Comparison of ENCODE assay signal across 1 cellular context in the genomic region with DNA sequence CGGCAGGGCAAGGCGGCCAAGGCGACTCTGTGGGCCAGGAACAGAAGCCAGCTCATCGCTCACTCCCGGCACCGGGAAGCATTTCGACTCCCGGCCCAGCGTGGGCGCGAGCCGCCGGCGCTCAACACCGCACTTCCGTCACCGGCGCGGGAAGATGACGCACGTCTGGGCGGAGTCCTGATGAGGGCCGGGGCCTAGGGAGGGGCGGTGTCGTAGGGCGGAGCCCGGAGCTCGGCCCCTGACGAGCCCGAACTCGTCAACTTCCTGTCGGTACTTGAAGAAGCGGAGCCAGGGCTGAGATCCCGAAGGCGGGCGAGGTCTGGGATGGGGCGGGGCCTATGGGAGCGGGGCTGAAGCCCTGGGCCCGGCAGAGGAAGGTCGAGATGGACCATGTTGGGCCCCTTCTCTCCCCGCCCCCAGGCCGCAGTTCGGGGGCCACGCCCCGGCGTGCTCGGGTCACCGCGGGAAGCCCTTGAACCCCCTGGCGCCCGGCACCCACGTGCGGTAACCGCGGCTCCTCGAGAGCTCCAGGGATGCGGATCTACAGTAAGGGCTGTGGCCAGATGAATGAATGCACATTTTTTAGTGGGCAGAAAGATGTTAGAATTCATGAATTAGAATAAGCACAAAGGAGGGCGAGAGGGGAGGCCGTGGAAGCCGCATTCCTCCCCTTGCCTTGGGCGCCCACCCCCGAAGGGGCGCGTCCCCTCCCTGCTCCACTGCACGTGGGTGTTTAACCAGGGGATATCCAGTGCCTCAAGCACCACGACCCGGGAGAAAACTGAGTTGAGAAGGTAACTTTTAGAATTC.
TF ChIP-seq lines count a peak whose summit lies in the region.

A gene with protein sequence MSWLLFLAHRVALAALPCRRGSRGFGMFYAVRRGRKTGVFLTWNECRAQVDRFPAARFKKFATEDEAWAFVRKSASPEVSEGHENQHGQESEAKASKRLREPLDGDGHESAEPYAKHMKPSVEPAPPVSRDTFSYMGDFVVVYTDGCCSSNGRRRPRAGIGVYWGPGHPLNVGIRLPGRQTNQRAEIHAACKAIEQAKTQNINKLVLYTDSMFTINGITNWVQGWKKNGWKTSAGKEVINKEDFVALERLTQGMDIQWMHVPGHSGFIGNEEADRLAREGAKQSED (minus strand): TSS at position 129 of the 810 bp plus-strand sequence. CDS start 73 bp downstream, at position 56.

TF ChIP-seq in HepG2, 621 proteins besides CTCF, POLR2A, EP300 and RAD21 (continues in another document):
- TF ChIP-seq, protein P1, sequence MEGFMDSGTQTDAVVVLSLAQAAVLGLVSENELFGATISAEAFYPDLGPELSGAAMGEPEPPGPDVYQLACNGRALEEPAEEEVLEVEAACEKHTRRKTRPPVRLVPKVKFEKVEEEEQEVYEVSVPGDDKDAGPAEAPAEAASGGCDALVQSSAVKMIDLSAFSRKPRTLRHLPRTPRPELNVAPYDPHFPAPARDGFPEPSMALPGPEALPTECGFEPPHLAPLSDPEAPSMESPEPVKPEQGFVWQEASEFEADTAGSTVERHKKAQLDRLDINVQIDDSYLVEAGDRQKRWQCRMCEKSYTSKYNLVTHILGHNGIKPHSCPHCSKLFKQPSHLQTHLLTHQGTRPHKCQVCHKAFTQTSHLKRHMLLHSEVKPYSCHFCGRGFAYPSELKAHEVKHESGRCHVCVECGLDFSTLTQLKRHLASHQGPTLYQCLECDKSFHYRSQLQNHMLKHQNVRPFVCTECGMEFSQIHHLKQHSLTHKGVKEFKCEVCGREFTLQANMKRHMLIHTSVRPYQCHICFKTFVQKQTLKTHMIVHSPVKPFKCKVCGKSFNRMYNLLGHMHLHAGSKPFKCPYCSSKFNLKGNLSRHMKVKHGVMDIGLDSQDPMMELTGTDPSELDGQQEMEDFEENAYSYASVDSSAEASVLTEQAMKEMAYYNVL (CRISPR knock-in tag; IDR thresholded peaks at IDR 0.05; ENCODE audit: borderline replicate concordance) = no peak
- TF ChIP-seq TEAD3 (CRISPR knock-in tag; optimal IDR thresholded peaks at IDR 0.05; ENCODE audit: borderline replicate concordance) = peak; percentile 70
- peak; percentile 73; the same call in 1 of the 2 replicates for TF ChIP-seq WIZ (CRISPR knock-in tag; IDR thresholded peaks at IDR 0.05)
- TF ChIP-seq NFYB (CRISPR knock-in tag; IDR thresholded peaks at IDR 0.05) = peak; percentile 27
- peak; percentile 94 for TF ChIP-seq ARNT2 (CRISPR knock-in tag; IDR thresholded peaks at IDR 0.05; ENCODE audit: low read depth)
- TF ChIP-seq ZNF331 (CRISPR knock-in tag; IDR thresholded peaks at IDR 0.05) = peak; percentile 79
- peak; percentile 98 for TF ChIP-seq YEATS2 (CRISPR knock-in tag; IDR thresholded peaks at IDR 0.05; ENCODE audit: borderline replicate concordance)
- 0 out of 2 replicates have a peak, but pooled peaks have one; percentile 41 for TF ChIP-seq FOSL1 (CRISPR knock-in tag; IDR thresholded peaks at IDR 0.05; ENCODE audit: borderline replicate concordance)
- TF ChIP-seq, protein P2, sequence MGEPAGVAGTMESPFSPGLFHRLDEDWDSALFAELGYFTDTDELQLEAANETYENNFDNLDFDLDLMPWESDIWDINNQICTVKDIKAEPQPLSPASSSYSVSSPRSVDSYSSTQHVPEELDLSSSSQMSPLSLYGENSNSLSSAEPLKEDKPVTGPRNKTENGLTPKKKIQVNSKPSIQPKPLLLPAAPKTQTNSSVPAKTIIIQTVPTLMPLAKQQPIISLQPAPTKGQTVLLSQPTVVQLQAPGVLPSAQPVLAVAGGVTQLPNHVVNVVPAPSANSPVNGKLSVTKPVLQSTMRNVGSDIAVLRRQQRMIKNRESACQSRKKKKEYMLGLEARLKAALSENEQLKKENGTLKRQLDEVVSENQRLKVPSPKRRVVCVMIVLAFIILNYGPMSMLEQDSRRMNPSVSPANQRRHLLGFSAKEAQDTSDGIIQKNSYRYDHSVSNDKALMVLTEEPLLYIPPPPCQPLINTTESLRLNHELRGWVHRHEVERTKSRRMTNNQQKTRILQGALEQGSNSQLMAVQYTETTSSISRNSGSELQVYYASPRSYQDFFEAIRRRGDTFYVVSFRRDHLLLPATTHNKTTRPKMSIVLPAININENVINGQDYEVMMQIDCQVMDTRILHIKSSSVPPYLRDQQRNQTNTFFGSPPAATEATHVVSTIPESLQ (CRISPR knock-in tag; conservative IDR thresholded peaks at IDR 0.05) = no peak; the same call in 1 of the 2 replicates
- TF ChIP-seq GABPA (IDR thresholded peaks at IDR 0.05; ENCODE audit: low read depth, low read length) = peak; percentile 87
- peak; percentile 94 for TF ChIP-seq GABPA (CRISPR knock-in tag; IDR thresholded peaks at IDR 0.05; ENCODE audit: low read depth)
- TF ChIP-seq SMAD3 (CRISPR knock-in tag; IDR thresholded peaks at IDR 0.05) = peak; percentile 21
- peak; percentile 95 for TF ChIP-seq SALL1 (CRISPR knock-in tag; IDR thresholded peaks at IDR 0.05)
- peak; percentile 99 for TF ChIP-seq DMAP1 (CRISPR knock-in tag; IDR thresholded peaks at IDR 0.05)
- TF ChIP-seq, protein P3, sequence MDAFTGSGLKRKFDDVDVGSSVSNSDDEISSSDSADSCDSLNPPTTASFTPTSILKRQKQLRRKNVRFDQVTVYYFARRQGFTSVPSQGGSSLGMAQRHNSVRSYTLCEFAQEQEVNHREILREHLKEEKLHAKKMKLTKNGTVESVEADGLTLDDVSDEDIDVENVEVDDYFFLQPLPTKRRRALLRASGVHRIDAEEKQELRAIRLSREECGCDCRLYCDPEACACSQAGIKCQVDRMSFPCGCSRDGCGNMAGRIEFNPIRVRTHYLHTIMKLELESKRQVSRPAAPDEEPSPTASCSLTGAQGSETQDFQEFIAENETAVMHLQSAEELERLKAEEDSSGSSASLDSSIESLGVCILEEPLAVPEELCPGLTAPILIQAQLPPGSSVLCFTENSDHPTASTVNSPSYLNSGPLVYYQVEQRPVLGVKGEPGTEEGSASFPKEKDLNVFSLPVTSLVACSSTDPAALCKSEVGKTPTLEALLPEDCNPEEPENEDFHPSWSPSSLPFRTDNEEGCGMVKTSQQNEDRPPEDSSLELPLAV (CRISPR knock-in tag; conservative IDR thresholded peaks at IDR 0.05; ENCODE audit: low read depth) = peak; percentile 82; the same call in 1 of the 2 replicates
- peak; percentile 89 for TF ChIP-seq CHD4 (IDR thresholded peaks at IDR 0.05; ENCODE audit: borderline replicate concordance, low read length)
- TF ChIP-seq, protein P4, sequence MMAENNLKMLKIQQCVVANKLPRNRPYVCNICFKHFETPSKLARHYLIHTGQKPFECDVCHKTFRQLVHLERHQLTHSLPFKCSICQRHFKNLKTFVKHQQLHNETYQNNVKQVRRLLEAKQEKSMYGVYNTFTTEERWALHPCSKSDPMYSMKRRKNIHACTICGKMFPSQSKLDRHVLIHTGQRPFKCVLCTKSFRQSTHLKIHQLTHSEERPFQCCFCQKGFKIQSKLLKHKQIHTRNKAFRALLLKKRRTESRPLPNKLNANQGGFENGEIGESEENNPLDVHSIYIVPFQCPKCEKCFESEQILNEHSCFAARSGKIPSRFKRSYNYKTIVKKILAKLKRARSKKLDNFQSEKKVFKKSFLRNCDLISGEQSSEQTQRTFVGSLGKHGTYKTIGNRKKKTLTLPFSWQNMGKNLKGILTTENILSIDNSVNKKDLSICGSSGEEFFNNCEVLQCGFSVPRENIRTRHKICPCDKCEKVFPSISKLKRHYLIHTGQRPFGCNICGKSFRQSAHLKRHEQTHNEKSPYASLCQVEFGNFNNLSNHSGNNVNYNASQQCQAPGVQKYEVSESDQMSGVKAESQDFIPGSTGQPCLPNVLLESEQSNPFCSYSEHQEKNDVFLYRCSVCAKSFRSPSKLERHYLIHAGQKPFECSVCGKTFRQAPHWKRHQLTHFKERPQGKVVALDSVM (CRISPR knock-in tag; IDR thresholded peaks at IDR 0.05) = peak; percentile 72
- peak; percentile 71 for TF ChIP-seq ZNF768 (CRISPR knock-in tag; IDR thresholded peaks at IDR 0.05)
- peak; percentile 56 for TF ChIP-seq GLI4 (CRISPR knock-in tag; IDR thresholded peaks at IDR 0.05; ENCODE audit: borderline replicate concordance)
- peak; percentile 34; the same call in 1 of the 2 replicates for TF ChIP-seq SMAD9 (CRISPR knock-in tag; IDR thresholded peaks at IDR 0.05)
- peak; percentile 97 for TF ChIP-seq ZC3H13 (CRISPR knock-in tag; IDR thresholded peaks at IDR 0.05)
- TF ChIP-seq ZNF317 (CRISPR knock-in tag; IDR thresholded peaks at IDR 0.05) = peak; percentile 90; the same call in 1 of the 2 replicates
- peak; percentile 96; the same call in 1 of the 2 replicates for TF ChIP-seq ZNF557 (CRISPR knock-in tag; IDR thresholded peaks at IDR 0.05)
- TF ChIP-seq, protein P5, sequence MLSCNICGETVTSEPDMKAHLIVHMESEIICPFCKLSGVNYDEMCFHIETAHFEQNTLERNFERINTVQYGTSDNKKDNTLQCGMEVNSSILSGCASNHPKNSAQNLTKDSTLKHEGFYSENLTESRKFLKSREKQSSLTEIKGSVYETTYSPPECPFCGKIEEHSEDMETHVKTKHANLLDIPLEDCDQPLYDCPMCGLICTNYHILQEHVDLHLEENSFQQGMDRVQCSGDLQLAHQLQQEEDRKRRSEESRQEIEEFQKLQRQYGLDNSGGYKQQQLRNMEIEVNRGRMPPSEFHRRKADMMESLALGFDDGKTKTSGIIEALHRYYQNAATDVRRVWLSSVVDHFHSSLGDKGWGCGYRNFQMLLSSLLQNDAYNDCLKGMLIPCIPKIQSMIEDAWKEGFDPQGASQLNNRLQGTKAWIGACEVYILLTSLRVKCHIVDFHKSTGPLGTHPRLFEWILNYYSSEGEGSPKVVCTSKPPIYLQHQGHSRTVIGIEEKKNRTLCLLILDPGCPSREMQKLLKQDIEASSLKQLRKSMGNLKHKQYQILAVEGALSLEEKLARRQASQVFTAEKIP (CRISPR knock-in tag; IDR thresholded peaks at IDR 0.05; ENCODE audit: borderline replicate concordance) = no peak
- TF ChIP-seq NR2F1 (CRISPR knock-in tag; IDR thresholded peaks at IDR 0.05) = peak; percentile 81 to 92
- peak; percentile 92 for TF ChIP-seq JDP2 (CRISPR knock-in tag; IDR thresholded peaks at IDR 0.05; ENCODE audit: borderline replicate concordance)
- TF ChIP-seq GTF2F1 (IDR thresholded peaks at IDR 0.05; ENCODE audit: low read length) = no peak
- TF ChIP-seq, protein P6, sequence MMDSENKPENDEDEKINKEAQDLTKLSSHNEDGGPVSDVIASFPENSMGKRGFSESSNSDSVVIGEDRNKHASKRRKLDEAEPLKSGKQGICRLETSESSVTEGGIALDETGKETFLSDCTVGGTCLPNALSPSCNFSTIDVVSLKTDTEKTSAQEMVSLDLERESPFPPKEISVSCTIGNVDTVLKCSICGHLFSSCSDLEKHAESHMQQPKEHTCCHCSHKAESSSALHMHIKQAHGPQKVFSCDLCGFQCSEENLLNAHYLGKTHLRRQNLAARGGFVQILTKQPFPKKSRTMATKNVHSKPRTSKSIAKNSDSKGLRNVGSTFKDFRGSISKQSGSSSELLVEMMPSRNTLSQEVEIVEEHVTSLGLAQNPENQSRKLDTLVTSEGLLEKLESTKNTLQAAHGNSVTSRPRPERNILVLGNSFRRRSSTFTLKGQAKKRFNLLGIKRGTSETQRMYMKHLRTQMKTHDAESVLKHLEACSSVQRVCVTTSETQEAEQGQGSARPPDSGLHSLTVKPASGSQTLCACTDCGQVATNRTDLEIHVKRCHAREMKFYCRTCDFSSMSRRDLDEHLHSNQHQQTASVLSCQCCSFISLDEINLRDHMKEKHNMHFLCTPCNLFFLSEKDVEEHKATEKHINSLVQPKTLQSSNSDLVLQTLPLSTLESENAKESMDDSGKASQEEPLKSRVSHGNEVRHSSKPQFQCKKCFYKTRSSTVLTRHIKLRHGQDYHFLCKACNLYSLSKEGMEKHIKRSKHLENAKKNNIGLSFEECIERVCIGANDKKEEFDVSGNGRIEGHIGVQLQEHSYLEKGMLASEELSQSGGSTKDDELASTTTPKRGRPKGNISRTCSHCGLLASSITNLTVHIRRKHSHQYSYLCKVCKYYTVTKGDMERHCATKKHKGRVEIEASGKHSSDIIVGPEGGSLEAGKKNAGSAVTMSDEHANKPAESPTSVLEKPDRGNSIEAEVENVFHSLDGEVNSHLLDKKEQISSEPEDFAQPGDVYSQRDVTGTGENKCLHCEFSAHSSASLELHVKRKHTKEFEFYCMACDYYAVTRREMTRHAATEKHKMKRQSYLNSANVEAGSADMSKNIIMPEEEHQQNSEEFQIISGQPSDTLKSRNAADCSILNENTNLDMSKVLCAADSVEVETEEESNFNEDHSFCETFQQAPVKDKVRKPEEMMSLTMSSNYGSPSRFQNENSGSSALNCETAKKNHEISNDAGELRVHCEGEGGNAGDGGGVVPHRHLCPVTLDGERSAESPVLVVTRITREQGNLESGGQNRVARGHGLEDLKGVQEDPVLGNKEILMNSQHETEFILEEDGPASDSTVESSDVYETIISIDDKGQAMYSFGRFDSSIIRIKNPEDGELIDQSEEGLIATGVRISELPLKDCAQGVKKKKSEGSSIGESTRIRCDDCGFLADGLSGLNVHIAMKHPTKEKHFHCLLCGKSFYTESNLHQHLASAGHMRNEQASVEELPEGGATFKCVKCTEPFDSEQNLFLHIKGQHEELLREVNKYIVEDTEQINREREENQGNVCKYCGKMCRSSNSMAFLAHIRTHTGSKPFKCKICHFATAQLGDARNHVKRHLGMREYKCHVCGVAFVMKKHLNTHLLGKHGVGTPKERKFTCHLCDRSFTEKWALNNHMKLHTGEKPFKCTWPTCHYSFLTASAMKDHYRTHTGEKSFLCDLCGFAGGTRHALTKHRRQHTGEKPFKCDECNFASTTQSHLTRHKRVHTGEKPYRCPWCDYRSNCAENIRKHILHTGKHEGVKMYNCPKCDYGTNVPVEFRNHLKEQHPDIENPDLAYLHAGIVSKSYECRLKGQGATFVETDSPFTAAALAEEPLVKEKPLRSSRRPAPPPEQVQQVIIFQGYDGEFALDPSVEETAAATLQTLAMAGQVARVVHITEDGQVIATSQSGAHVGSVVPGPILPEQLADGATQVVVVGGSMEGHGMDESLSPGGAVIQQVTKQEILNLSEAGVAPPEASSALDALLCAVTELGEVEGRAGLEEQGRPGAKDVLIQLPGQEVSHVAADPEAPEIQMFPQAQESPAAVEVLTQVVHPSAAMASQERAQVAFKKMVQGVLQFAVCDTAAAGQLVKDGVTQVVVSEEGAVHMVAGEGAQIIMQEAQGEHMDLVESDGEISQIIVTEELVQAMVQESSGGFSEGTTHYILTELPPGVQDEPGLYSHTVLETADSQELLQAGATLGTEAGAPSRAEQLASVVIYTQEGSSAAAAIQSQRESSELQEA (CRISPR knock-in tag; IDR thresholded peaks at IDR 0.05; ENCODE audit: not compliant biosample characterization) = peak; percentile 94
- TF ChIP-seq ISL2 (CRISPR knock-in tag; IDR thresholded peaks at IDR 0.05) = peak; percentile 75
- TF ChIP-seq CEBPG (CRISPR knock-in tag; IDR thresholded peaks at IDR 0.05) = no peak
- TF ChIP-seq PHF21A (CRISPR knock-in tag; IDR thresholded peaks at IDR 0.05) = peak; percentile 90
- TF ChIP-seq GATA4 (IDR thresholded peaks at IDR 0.05; ENCODE audit: borderline replicate concordance, low read depth) = peak; percentile 75
- TF ChIP-seq ZNF468 (CRISPR knock-in tag; IDR thresholded peaks at IDR 0.05) = 0 out of 2 replicates have a peak, but pooled peaks have one; percentile 43
- peak; percentile 66; the same call in 1 of the 2 replicates for TF ChIP-seq ZSCAN25 (CRISPR knock-in tag; IDR thresholded peaks at IDR 0.05)
- peak; percentile 92 for TF ChIP-seq PITX1 (CRISPR knock-in tag; IDR thresholded peaks at IDR 0.05)
- TF ChIP-seq MBNL3 (CRISPR knock-in tag; conservative IDR thresholded peaks at IDR 0.05) = no peak
- TF ChIP-seq ZNF607 (CRISPR knock-in tag; IDR thresholded peaks at IDR 0.05; ENCODE audit: borderline replicate concordance) = peak; percentile 97
- peak; percentile 99 for TF ChIP-seq BORCS8-MEF2B (CRISPR knock-in tag; IDR thresholded peaks at IDR 0.05)
- peak; percentile 5; the same call in 1 of the 2 replicates for TF ChIP-seq NR2F2 (IDR thresholded peaks at IDR 0.05; ENCODE audit: borderline replicate concordance, low read depth)
